24 cellular contexts compared by ENCODE assay signal in genomic region chr4:184980261-184980660, GRCh38. TPM values are rescaled to one million over a fixed set of nuclear protein-coding genes. Genes with fewer than 3 reads are reported as not detected.
"Had no signal": no experiment of that assay in that cellular context is flagged by ENCODE, and none has a peak within 500 bp of the region (broad histone marks: within the 10 kb centered on the region; RNA-seq: fewer than 3 reads in every experiment).

No MANE protein-coding gene starts in this region.

- H3K27ac ChIP-seq: adrenal gland, body of pancreas, KMS-11, Peyer's patch, RWPE1, SJCRH30 had no signal

- ATAC-seq: activated CD4-positive, CD25-positive, alpha-beta regulatory T cell treated with anti-CD3 and anti-CD28 coated beads, Interleukin-2, amount 50 U/mL, for 24 hours; activated CD8-positive, alpha-beta T cell treated with anti-CD3 and anti-CD28 coated beads, Interleukin-2, amount 10 ng/mL, durations not matched to agents 7 days and 5 days; body of pancreas had no signal

- H3K9me3 ChIP-seq: adrenal gland, body of pancreas, Peyer's patch, SJCRH30, SK-N-SH had no signal

- H3K36me3 ChIP-seq: adrenal gland, Peyer's patch, SJCRH30 had no signal

- H3K4me2 ChIP-seq: KMS-11, SK-N-SH had no signal

- H3K27me3 ChIP-seq: body of pancreas, Peyer's patch, SJCRH30 had no signal

- H3K9ac ChIP-seq: KMS-11, SK-N-SH had no signal

- H3K4me3 ChIP-seq: adrenal gland, body of pancreas, Peyer's patch, SJCRH30 had no signal

- DNase-seq: activated CD4-positive, alpha-beta T cell treated with anti-CD3 and anti-CD28 coated beads for 4 hours; activated CD8-positive, alpha-beta memory T cell treated with anti-CD3 and anti-CD28 coated beads, Interleukin-2, amount 50 U/mL, for 48 hours; activated CD8-positive, alpha-beta T cell treated with anti-CD3 and anti-CD28 coated beads, Interleukin-2, amount 10 ng/mL, durations not matched to agents 7 days and 5 days; activated naive CD4-positive, alpha-beta T cell treated with anti-CD3 and anti-CD28 coated beads, Interleukin-2, amount 50 U/mL, for 16 hours; activated naive CD8-positive, alpha-beta T cell treated with anti-CD3 and anti-CD28 coated beads, Interleukin-2, amount 10 ng/mL, durations not matched to agents 7 days and 5 days; activated T-cell treated with anti-CD3 and anti-CD28 coated beads, Interleukin-2, amount 50 U/mL, for 1 hour; body of pancreas; NCI-H1048; NCI-H146; NCI-H187 treated with DMSO at 0.1 percent for 48 hours; NCI-H2081 treated with DMSO at 0.1 percent for 48 hours; NCI-H446; Right ventricle myocardium superior; SJCRH30; SW 1271 had no signal

- H3K4me1 ChIP-seq: adrenal gland, SJCRH30 had no signal

RNA-seq across cellular contexts. Expression of gene HELT, which starts 38.0 kb away (rescaled TPM):
- total RNA-seq: activated CD8-positive, alpha-beta T cell treated with anti-CD3 and anti-CD28 coated beads, Interleukin-2, amount 10 ng/mL, durations not matched to agents 7 days and 5 days; activated naive CD8-positive, alpha-beta T cell treated with anti-CD3 and anti-CD28 coated beads, Interleukin-2, amount 10 ng/mL, durations not matched to agents 7 days and 5 days; adrenal gland; aorta; body of pancreas; MCF 10A; OCI-LY7; Peyer's patch; Right ventricle myocardium superior; SJCRH30 had no signal
